Comparison of ENCODE assay signal across 8 cellular contexts in genomic region chr17:41496803-41497484, GRCh38.
DNase-seq lines count a peak whose midpoint lies in the region; ATAC-seq, FAIRE-seq and TF ChIP-seq lines count a peak whose summit lies in the region.

No MANE protein-coding gene starts in this region.

- H3K79me2 ChIP-seq in ACC112 (ENCODE audit: control insufficient read depth, insufficient read depth, low read length, unreplicated experiment): no peaks in the 10 kb centered on the region

- DNase-seq in GM13976 (ENCODE audit: low spot score): peak; percentile 76
- peak; percentile 96 for DNase-seq in HTR-8/SVneo (ENCODE audit: insufficient read length, low spot score)
- peak; percentile 24 for DNase-seq in SIG-M5 (lab: John Stamatoyannopoulos, UW)
- DNase-seq in activated effector memory CD4-positive, alpha-beta T cell treated with Interleukin-2 at 50 U/mL for 16 hours: peak; percentile 40
- peak; percentile 87 for DNase-seq in glomerular visceral epithelial cell (ENCODE audit: extremely low spot score)
- peak; percentile 7 for DNase-seq in putamen (ENCODE audit: low spot score)

- no peaks in the 10 kb centered on the region for H3K27me3 ChIP-seq in ACC112 (ENCODE audit: insufficient read depth, low read length)

- ATAC-seq in HG02884 (IDR thresholded peaks at IDR 0.05; ENCODE audit: unreplicated experiment): no peak

- H3K4me3 ChIP-seq in ACC112 (ENCODE audit: low read depth, low read length): no peak overlapping the region

- peaks cover 40% of the 10 kb centered on the region for H3K4me1 ChIP-seq in ACC112 (ENCODE audit: control insufficient read depth, insufficient read depth, low read length, unreplicated experiment)

- H3K27ac ChIP-seq in ACC112 (ENCODE audit: low read depth, low read length): 0 out of 2 replicates have a peak overlapping the region, but pooled peaks have one; percentile 14

- H3K36me3 ChIP-seq in ACC112 (ENCODE audit: insufficient read depth, low read length): no peaks in the 10 kb centered on the region

- peak; percentile 94 for FAIRE-seq in HTR-8/SVneo (lab: Jason Lieb, UNC)

- H2AFZ ChIP-seq in ACC112 (ENCODE audit: low read length, unreplicated experiment): peak overlapping the region; percentile 28

- in situ Hi-C loops in GM13976 (cut with MboI; ENCODE audit: low sequenced_read_pairs, unreplicated experiment): no loop called here

- TF ChIP-seq CTCF in GM13976 (IDR thresholded peaks at IDR 0.05; ENCODE audit: borderline replicate concordance, control extremely low read depth, extremely low read depth, insufficient read depth, missing control alignments): peak; percentile 41

Comparison
In these comparisons a context has a peak if more than half of its experiments do, and no peak if none do; other contexts are left out.
1. DNase-seq: peak in every context shown above with its lines; median percentile 96 in HTR-8/SVneo; 87 in glomerular visceral epithelial cell; 76 in GM13976; 40 in activated effector memory CD4-positive, alpha-beta T cell treated with Interleukin-2 at 50 U/mL for 16 hours; 24 in SIG-M5; 7 in putamen.